ENCODE assay signal across 8 cellular contexts in genomic region chrX:65667503-65668355, GRCh38. TPM values are rescaled to one million over a fixed set of nuclear protein-coding genes. Genes with fewer than 3 reads are reported as not detected.
DNase-seq lines count a peak whose midpoint lies in the region; ATAC-seq and TF ChIP-seq lines count a peak whose summit lies in the region.

MSN (plus strand) TSS chrX:65667654; CDS start chrX:65667842, 188 bp downstream.

- H3K36me3 Mint-ChIP-seq in WTC11: no peaks in the 10 kb centered on the region; the same call in 1 of the 2 replicates

- peak within 1 kb of the TSS; percentile 87 for H3K27ac ChIP-seq in caudate nucleus (ENCODE audit: low read depth, low read length)

- DNase-seq in ELR (ENCODE audit: low read depth) (peak; percentile 76), LNCaP clone FGC (ENCODE audit: low read depth) (no peak), WTC11 (ENCODE audit: low spot score) (peak; percentile 58), caudate nucleus (lab: John Stamatoyannopoulos, UW) (peak in 48 of 61 donors; percentile 1 to 49 (median 20)), kidney glomerular epithelial cell (lab: John Stamatoyannopoulos, UW) (peak; percentile 19), NCI-H526 treated with DMSO at 0.1 percent for 48 hours (lab: John Stamatoyannopoulos, UW) (no peak)
- DNase-seq in stimulated activated CD4-positive, alpha-beta T cell treated with anti-CD3 and anti-CD28 coated beads, Interleukin-1b, Interleukin-23, amount 100 ng/mL, for 48 hours: peak; percentile 77

- TF ChIP-seq CTCF in LNCaP clone FGC (IDR thresholded peaks at IDR 0.05; ENCODE audit: control insufficient read depth, extremely low read depth, insufficient read depth): peak; percentile 17; the same call in 1 of the 2 replicates
- no peak for TF ChIP-seq CTCF in WTC11 (IDR thresholded peaks at IDR 0.05)

- POLR2A ChIA-PET in WTC11 (lab: Charles Lee): interaction anchor here (0.6 kb wide), 2 partner anchors 47 to 1334 kb away, joined by 4 to 5 read pairs; no protein-coding TSS in a partner anchor

- H3K4me3 Mint-ChIP-seq in WTC11: peak within 1 kb of the TSS; percentile 79

- CTCF ChIA-PET in WTC11 (lab: Charles Lee): interaction anchor here (1.0 to 1.2 kb wide), 3 partner anchors 71 to 86 kb away, joined by 3 to 6 read pairs (median 4); no protein-coding TSS in a partner anchor

- peaks cover 32% of the 10 kb centered on the region for H3K4me1 Mint-ChIP-seq in WTC11

- H3K9me3 Mint-ChIP-seq in WTC11: no peaks in the 10 kb centered on the region

- peaks cover 4% of the 10 kb centered on the region; the same call in 1 of the 2 replicates for H3K27me3 Mint-ChIP-seq in WTC11 (ENCODE audit: low read depth)

- H3K27ac Mint-ChIP-seq in WTC11: no peak within 1 kb of the TSS; the same call in 1 of the 2 replicates

- peak; percentile 76 for ATAC-seq in GM21723 (IDR thresholded peaks at IDR 0.05; ENCODE audit: unreplicated experiment)
- peak; percentile 80 for ATAC-seq in WTC11

- H3K4me3 ChIP-seq in LNCaP clone FGC (ENCODE audit: low read depth, low read length): peak within 1 kb of the TSS; percentile 65

TF ChIP-seq in WTC11, 78 proteins besides CTCF, POLR2A, EP300 and RAD21:
- no peak for TF ChIP-seq ZNF532 (CRISPR knock-in tag; IDR thresholded peaks at IDR 0.05; ENCODE audit: borderline replicate concordance)
- no peak for TF ChIP-seq SP1 (CRISPR knock-in tag; conservative IDR thresholded peaks at IDR 0.05)
- TF ChIP-seq ZNF281 (CRISPR knock-in tag; IDR thresholded peaks at IDR 0.05): no peak
- TF ChIP-seq E2F5 (CRISPR knock-in tag; IDR thresholded peaks at IDR 0.05): no peak
- no peak for TF ChIP-seq ZNF138 (CRISPR knock-in tag; conservative IDR thresholded peaks at IDR 0.05)
- TF ChIP-seq JUN (CRISPR knock-in tag; IDR thresholded peaks at IDR 0.05): no peak
- peak; percentile 47; the same call in 1 of the 2 replicates for TF ChIP-seq HMGXB4 (CRISPR knock-in tag; IDR thresholded peaks at IDR 0.05)
- peak; percentile 50; the same call in 1 of the 2 replicates for TF ChIP-seq USF2 (CRISPR knock-in tag; IDR thresholded peaks at IDR 0.05)

RNA-seq across cellular contexts. Expression of gene MSN, which starts in this region (rescaled TPM):
- 91.2 to 130 TPM (median 129 TPM) in 3 replicates for total RNA-seq in WTC11 (2021)

Comparison
In these comparisons a context has a peak if more than half of its experiments do, and no peak if none do; other contexts are left out.
1. DNase-seq: peak in ELR (single experiment), WTC11 (single experiment), caudate nucleus (48 of 61), kidney glomerular epithelial cell (single experiment) and stimulated activated CD4-positive, alpha-beta T cell treated with anti-CD3 and anti-CD28 coated beads, Interleukin-1b, Interleukin-23, amount 100 ng/mL, for 48 hours (single experiment); none in LNCaP clone FGC (single experiment) and NCI-H526 treated with DMSO at 0.1 percent for 48 hours (single experiment).